In genomic region chrX:30874851-30875250, GRCh38 we compare ENCODE assay signal across 15 cellular contexts.
"Had no signal": no experiment of that assay in that cellular context is flagged by ENCODE, and none has a peak within 500 bp of the region (broad histone marks: within the 10 kb centered on the region; RNA-seq: fewer than 3 reads in every experiment).

No MANE protein-coding gene starts in this region.

- H3K27ac ChIP-seq: transverse colon had no signal

- DNase-seq: activated CD4-positive, alpha-beta T cell treated with anti-CD3 and anti-CD28 coated beads, Interleukin-2, amount 10 ng/mL, durations not matched to agents 24 days and 14 days; activated CD4-positive, CD25-positive, alpha-beta regulatory T cell; activated naive CD8-positive, alpha-beta T cell treated with anti-CD3 and anti-CD28 coated beads for 36 hours; glutamatergic neuron; kidney glomerular epithelial cell; left ventricle myocardium superior; mesenchymal stem cell; nucleus accumbens; posterior cingulate gyrus; retina; stimulated activated CD4-positive, alpha-beta T cell treated with anti-CD3 and anti-CD28 coated beads, Interleukin-4, amount 100 ng/mL, for 24 hours; stimulated activated naive CD4-positive, alpha-beta T cell treated with Interleukin-2 at 50 U/mL for 16 hours; substantia nigra; transverse colon had no signal

- H3K27me3 ChIP-seq: transverse colon had no signal

- H3K9me3 ChIP-seq: transverse colon had no signal

- H3K36me3 ChIP-seq: transverse colon had no signal

- ATAC-seq: esophagus mucosa, left ventricle myocardium superior had no signal

- H3K4me3 ChIP-seq: transverse colon had no signal

- H3K4me1 ChIP-seq: transverse colon had no signal
